1 cellular context compared by ENCODE assay signal in the genomic region with DNA sequence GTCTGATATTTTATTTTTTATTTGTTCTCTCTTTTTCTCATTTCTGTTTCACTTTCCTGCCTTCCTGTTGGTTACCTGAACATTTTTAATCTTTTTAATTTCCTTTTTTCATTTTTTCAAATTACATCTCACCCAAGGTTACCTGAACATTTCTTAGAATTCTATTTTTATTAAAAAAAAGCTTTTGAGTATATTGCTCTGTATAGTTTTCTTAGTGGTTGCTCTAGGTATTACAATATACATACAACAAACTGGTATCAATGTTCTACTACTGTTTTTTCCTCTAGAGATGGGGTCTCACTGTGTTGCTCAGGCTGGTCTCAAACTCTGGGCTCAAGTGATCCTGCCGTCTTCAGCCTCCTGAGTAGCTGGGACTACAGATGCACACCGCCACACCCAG.
TF ChIP-seq lines count a peak whose summit lies in the region.

No MANE protein-coding gene starts in this region.

TF ChIP-seq in K562, 482 proteins besides CTCF, POLR2A, EP300 and RAD21 (continued from another document):
- TF ChIP-seq PTRF (tag; IDR thresholded peaks at IDR 0.05) = no peak
- TF ChIP-seq PATZ1 (CRISPR knock-in tag; IDR thresholded peaks at IDR 0.05; ENCODE audit: borderline replicate concordance) = no peak
- no peak for TF ChIP-seq ZNF436 (CRISPR knock-in tag; IDR thresholded peaks at IDR 0.05)
- TF ChIP-seq E2F6 (IDR thresholded peaks at IDR 0.05; ENCODE audit: borderline replicate concordance in 1 of 2, extremely low read depth in 1 of 2, insufficient read depth in 1 of 2, insufficient read length in 1 of 2, low read depth in 1 of 2, low read length in 1 of 2, poor library complexity in 1 of 2, severe bottlenecking in 1 of 2) = no peak
- TF ChIP-seq ZNF217 (CRISPR knock-in tag; IDR thresholded peaks at IDR 0.05) = no peak
- no peak for TF ChIP-seq ZNF134 (CRISPR knock-in tag; conservative IDR thresholded peaks at IDR 0.05)
- no peak for TF ChIP-seq BACH1 (tag; IDR thresholded peaks at IDR 0.05)
